19 cellular contexts compared by ENCODE assay signal in the genomic region with DNA sequence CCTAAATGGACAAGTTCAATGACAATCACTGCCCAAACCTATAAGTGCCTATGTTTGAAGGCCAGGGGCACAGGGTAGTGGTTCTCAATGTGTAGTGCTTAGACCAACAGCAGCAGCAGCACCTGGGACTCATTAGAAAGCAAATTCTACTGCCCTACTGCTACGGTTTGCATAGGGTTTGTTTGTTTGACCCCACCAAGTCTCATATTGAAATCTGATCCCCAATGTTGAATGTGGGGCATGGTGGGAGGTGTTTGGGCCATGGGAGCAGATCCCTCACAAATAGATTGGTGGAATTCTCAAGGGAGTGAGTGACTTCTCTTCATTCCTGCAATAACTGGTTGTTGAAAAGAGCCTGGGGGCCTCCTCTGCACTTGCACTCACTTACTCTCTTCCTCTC.
"Had no signal": no experiment of that assay in that cellular context is flagged by ENCODE, and none has a peak within 500 bp of the region (broad histone marks: within the 10 kb centered on the region; RNA-seq: fewer than 3 reads in every experiment).

No MANE protein-coding gene starts in this region.

- H3K4me1 ChIP-seq: lower lobe of right lung, neural progenitor cell, uterus had no signal

- H3K9me3 ChIP-seq: gastrocnemius medialis, heart right ventricle, left ventricle myocardium inferior, lower lobe of right lung, ovary, upper lobe of left lung, uterus had no signal

- H3K27ac Mint-ChIP-seq: natural killer cell treated with Interleukin-12 subunit alpha and Interleukin-12 subunit beta and Interleukin-15 and Interleukin-18, amount 100 ng/mL, for 72 hours; neural progenitor cell; progenitor cell of endocrine pancreas had no signal

- H3K27me3 ChIP-seq: gastrocnemius medialis, heart right ventricle, neural progenitor cell, ovary, upper lobe of left lung, uterus had no signal

- H3K27ac ChIP-seq: gastrocnemius medialis, heart right ventricle, left ventricle myocardium inferior, lower lobe of right lung, neural progenitor cell, ovary, upper lobe of left lung, uterus had no signal

- DNase-seq: effector memory CD4-positive, alpha-beta T cell; gastrocnemius medialis; heart right ventricle; hypothalamus; left ventricle myocardium inferior; lower lobe of right lung; mesenchymal stem cell; midbrain; nucleus accumbens; ovary; right cardiac atrium; stimulated activated CD4-positive, alpha-beta T cell treated with anti-CD3 and anti-CD28 coated beads, Interleukin-2, amount 100 ng/mL, for 48 hours; stimulated activated naive CD4-positive, alpha-beta T cell treated with Interleukin-2 at 50 U/mL for 16 hours; upper lobe of left lung; uterus had no signal

- H3K36me3 ChIP-seq: gastrocnemius medialis, heart right ventricle, left ventricle myocardium inferior, lower lobe of right lung, neural progenitor cell, ovary, upper lobe of left lung, uterus had no signal

- H3K4me3 ChIP-seq: gastrocnemius medialis, heart right ventricle, left ventricle myocardium inferior, lower lobe of right lung, neural progenitor cell, ovary, smooth muscle cell, upper lobe of left lung, uterus had no signal

- H3K9me3 Mint-ChIP-seq: natural killer cell treated with Interleukin-12 subunit alpha and Interleukin-12 subunit beta and Interleukin-15 and Interleukin-18, amount 100 ng/mL, for 72 hours; neural progenitor cell had no signal

- H3K36me3 Mint-ChIP-seq: natural killer cell treated with Interleukin-12 subunit alpha and Interleukin-12 subunit beta and Interleukin-15 and Interleukin-18, amount 100 ng/mL, for 72 hours; neural progenitor cell had no signal

- H3K27me3 Mint-ChIP-seq: natural killer cell treated with Interleukin-12 subunit alpha and Interleukin-12 subunit beta and Interleukin-15 and Interleukin-18, amount 100 ng/mL, for 72 hours; progenitor cell of endocrine pancreas had no signal

- H3K4me3 Mint-ChIP-seq: natural killer cell treated with Interleukin-12 subunit alpha and Interleukin-12 subunit beta and Interleukin-15 and Interleukin-18, amount 100 ng/mL, for 72 hours; neural progenitor cell had no signal
